26 cellular contexts compared by ENCODE assay signal in genomic region chr10:53109320-53109719, GRCh38.
"Had no signal": no experiment of that assay in that cellular context is flagged by ENCODE, and none has a peak within 500 bp of the region (broad histone marks: within the 10 kb centered on the region; RNA-seq: fewer than 3 reads in every experiment).

No MANE protein-coding gene starts in this region.

- FAIRE-seq: islet of Langerhans, kidney had no signal

- H3K36me3 ChIP-seq: left ventricle myocardium inferior, neural progenitor cell, neutrophil, prostate gland, right lobe of liver, tibial nerve, uterus had no signal

- H3K27me3 ChIP-seq: neural progenitor cell, neutrophil, right lobe of liver, tibial nerve, uterus had no signal

- H3K4me1 ChIP-seq: left ventricle myocardium inferior, neural progenitor cell, prostate gland, right lobe of liver, tibial nerve, uterus had no signal

- H2AFZ ChIP-seq: neural progenitor cell had no signal

- H3K27ac ChIP-seq: left ventricle myocardium inferior, neural progenitor cell, neutrophil, prostate gland, right lobe of liver, skin epidermis, tibial nerve, uterus had no signal

- H3K4me2 ChIP-seq: neural progenitor cell had no signal

- DNase-seq: hypothalamus; immature natural killer cell; kidney; left colon; left ventricle myocardium inferior; mesendoderm; naive B cell; natural killer cell; nephron progenitor cell; occipital lobe; posterior cingulate gyrus; right lobe of liver; stimulated activated CD4-positive, alpha-beta T cell treated with anti-CD3 and anti-CD28 coated beads, Interleukin-4, amount 100 ng/mL, for 24 hours; stimulated activated CD8-positive, alpha-beta memory T cell treated with anti-CD3 and anti-CD28 coated beads, Interleukin-4, amount 100 ng/mL, for 48 hours; stimulated activated naive CD4-positive, alpha-beta T cell treated with Interleukin-2 at 50 U/mL for 16 hours; stimulated activated naive CD8-positive, alpha-beta T cell treated with anti-CD3 and anti-CD28 coated beads, Interleukin-15, amount 100 ng/mL, for 72 hours; substantia nigra; uterus had no signal

- H3K9me3 ChIP-seq: neutrophil, prostate gland, right lobe of liver, tibial nerve, uterus had no signal

- H3K4me3 ChIP-seq: left ventricle myocardium inferior, lung, neural progenitor cell, prostate gland, right lobe of liver, skin epidermis, tibial nerve, uterus had no signal

- ATAC-seq: left colon; natural killer cell; right lobe of liver; stimulated activated memory B cell treated with anti-CD40 and anti-IgM and Interleukin-4, amounts not matched to agents 10 μg/mL and 1 μg/mL and 100 μg/mL, for 72 hours; stimulated activated naive CD8-positive, alpha-beta T cell treated with anti-CD3 and anti-CD28 coated beads, Interleukin-15, amount 100 ng/mL, for 72 hours had no signal

- H3K9ac ChIP-seq: neural progenitor cell had no signal
